ENCODE assay signal across 8 cellular contexts in genomic region chr5:142014911-142015584, GRCh38. TPM values are rescaled to one million over a fixed set of nuclear protein-coding genes. Genes with fewer than 3 reads are reported as not detected.
A peak's percentile ranks its signal among the peaks of the same experiment; 100 is the strongest.
DNase-seq lines count a peak whose midpoint lies in the region; ATAC-seq and TF ChIP-seq lines count a peak whose summit lies in the region.

No MANE protein-coding gene starts in this region.

- 78 to 82% methylated on average over 6 of the region's 7 CpGs for WGBS in mesodermal cell (ENCODE audit: insufficient coverage in 2 of 2), 2 experiments

- H3K27me3 ChIP-seq in CD8-positive, alpha-beta memory T cell (ENCODE audit: insufficient read depth, low read length, poor library complexity, severe bottlenecking) = no peaks in the 10 kb centered on the region

- H3K36me3 Mint-ChIP-seq in CD8-positive, alpha-beta memory T cell = peaks cover 0 to 1% (median 0%) of the 10 kb centered on the region in 3 donors

- H3K27ac ChIP-seq in CD8-positive, alpha-beta memory T cell (ENCODE audit: low read depth, low read length) = peak overlapping the region; percentile 8
- H3K27ac ChIP-seq in coronary artery (peak overlapping the region in 1 of 2 donors; percentile 65), mesodermal cell (ENCODE audit: low read depth, low read length, severe bottlenecking) (peak overlapping the region; percentile 69)

- peaks cover 68% of the 10 kb centered on the region for H3K4me1 ChIP-seq in CD8-positive, alpha-beta memory T cell (ENCODE audit: insufficient read depth, low read length)
- peaks cover 18% of the 10 kb centered on the region for H3K4me1 ChIP-seq in mesodermal cell (ENCODE audit: control insufficient read depth, insufficient read depth, low read length, poor library complexity, severe bottlenecking)

- peak; percentile 28 for ATAC-seq in GM21447 (IDR thresholded peaks at IDR 0.05; ENCODE audit: unreplicated experiment)
- ATAC-seq in GM18909 (IDR thresholded peaks at IDR 0.05; ENCODE audit: poor library complexity, unreplicated experiment) = no peak

- POLR2A ChIA-PET in CD8-positive, alpha-beta memory T cell (lab: Charles Lee) = interaction anchor here (2.0 to 2.7 kb wide), 2 partner anchors 10 to 94 kb away, joined by 6 to 15 read pairs; partner anchors contain the start of gene NDFIP1

- CTCF ChIA-PET in CD8-positive, alpha-beta memory T cell (lab: Charles Lee) = interaction anchor here (0.6 to 10.1 kb wide), 19 partner anchors 10 to 323 kb away, joined by 3 to 102 read pairs (median 4); partner anchors contain the start of genes NDFIP1, RNF14 and SPRY4

- H3K9me3 Mint-ChIP-seq in CD8-positive, alpha-beta memory T cell = no peaks in the 10 kb centered on the region

- H3K4me3 ChIP-seq in CD8-positive, alpha-beta memory T cell (ENCODE audit: low read length) = peak overlapping the region; percentile 6
- no peak overlapping the region for H3K4me3 ChIP-seq in coronary artery
- H3K4me3 ChIP-seq in mesodermal cell (ENCODE audit: extremely low read depth, insufficient read depth, low read length, poor library complexity, severe bottlenecking) = no peak overlapping the region

- H3K27me3 Mint-ChIP-seq in CD8-positive, alpha-beta memory T cell = no peaks in the 10 kb centered on the region

- H3K4me1 Mint-ChIP-seq in CD8-positive, alpha-beta memory T cell = peaks cover 61 to 77% (median 75%) of the 10 kb centered on the region in 3 donors

- H3K4me3 Mint-ChIP-seq in CD8-positive, alpha-beta memory T cell = peak overlapping the region; percentile 49 to 82 (median 58)

- no peaks in the 10 kb centered on the region for H3K9me3 ChIP-seq in CD8-positive, alpha-beta memory T cell (ENCODE audit: low read length)
- no peaks in the 10 kb centered on the region for H3K9me3 ChIP-seq in mesodermal cell (ENCODE audit: control insufficient read depth, low read length)

- TF ChIP-seq CTCF in coronary artery (IDR thresholded peaks at IDR 0.05) = peak; percentile 20

- H3K27ac Mint-ChIP-seq in CD8-positive, alpha-beta memory T cell = peak overlapping the region; percentile 86 to 99 (median 90)

- DNase-seq in CD8-positive, alpha-beta memory T cell = peak in 3 of 5 donors; percentile 18 to 55 (median 50)
- DNase-seq in NCI-H128 (lab: John Stamatoyannopoulos, UW; ENCODE audit: unreplicated experiment) (peak; percentile 8), coronary artery (ENCODE audit: low spot score) (no peak), superior temporal gyrus (ENCODE audit: extremely low spot score) (peak; percentile 86)
- DNase-seq in activated CD4-positive, CD25-positive, alpha-beta regulatory T cell treated with anti-CD3 and anti-CD28 coated beads, Interleukin-2, amount 50 U/mL, for 72 hours = peak; percentile 49

- no peaks in the 10 kb centered on the region for H3K36me3 ChIP-seq in CD8-positive, alpha-beta memory T cell (ENCODE audit: insufficient read depth, low read length)
- peaks cover 12% of the 10 kb centered on the region for H3K36me3 ChIP-seq in mesodermal cell (ENCODE audit: control insufficient read depth, insufficient read depth, low read length)

RNA-seq across cellular contexts. Expression of gene GNPDA1, which starts 2.2 kb away (rescaled TPM):
- total RNA-seq in CD8-positive, alpha-beta memory T cell = 10 to 100 TPM; 62.4 to 70.0 TPM
- 32.5 TPM for polyA plus RNA-seq in CD8-positive, alpha-beta memory T cell
- 65.8 TPM for polyA plus RNA-seq in mesodermal cell (2013, experiment 1 of 2)
- 58.3 TPM for polyA plus RNA-seq in mesodermal cell (2013, experiment 2 of 2)

RNA-seq across cellular contexts. Expression of gene RNF14, which starts 46.1 kb away (rescaled TPM):
- 10 to 100 TPM; 46.2 to 49.6 TPM for total RNA-seq in CD8-positive, alpha-beta memory T cell
- polyA plus RNA-seq in CD8-positive, alpha-beta memory T cell = 43.7 TPM
- 44.8 TPM for polyA plus RNA-seq in mesodermal cell (2013, experiment 1 of 2)
- 46.8 TPM for polyA plus RNA-seq in mesodermal cell (2013, experiment 2 of 2)

RNA-seq across cellular contexts. Expression of gene PCDH12, which starts 57.0 kb away (rescaled TPM):
- total RNA-seq in CD8-positive, alpha-beta memory T cell = under 1 TPM; 0.33 to 0.88 TPM
- polyA plus RNA-seq in CD8-positive, alpha-beta memory T cell = 0.07 TPM
- 5.8 TPM for polyA plus RNA-seq in mesodermal cell (2013, experiment 1 of 2)
- polyA plus RNA-seq in mesodermal cell (2013, experiment 2 of 2) = 3.6 TPM
